In genomic region chr14:73311710-73312035, GRCh38 we compare ENCODE assay signal across 19 cellular contexts.
A peak's percentile ranks its signal among the peaks of the same experiment; 100 is the strongest.
DNase-seq lines count a peak whose midpoint lies in the region; ATAC-seq, FAIRE-seq and TF ChIP-seq lines count a peak whose summit lies in the region.
"Had no signal": no experiment of that assay in that cellular context is flagged by ENCODE, and none has a peak within 500 bp of the region (broad histone marks: within the 10 kb centered on the region; RNA-seq: fewer than 3 reads in every experiment).

No MANE protein-coding gene starts in this region.

- no peak for TF ChIP-seq POLR2A in heart left ventricle (IDR thresholded peaks at IDR 0.05)

- DNase-seq in cardiac muscle cell (ENCODE audit: low read depth in 1 of 2, low spot score in 1 of 2) = no peak
- DNase-seq in heart left ventricle = no peak
- no peak for DNase-seq in endothelial cell (ENCODE audit: low spot score)
- peak; percentile 25 for DNase-seq in urothelium cell line (ENCODE audit: low spot score)
- no peak for DNase-seq in mucosa of gallbladder (ENCODE audit: low spot score)
- no peak for DNase-seq in activated naive CD4-positive, alpha-beta T cell treated with anti-CD3 and anti-CD28 coated beads for 36 hours
- DNase-seq: activated CD8-positive, alpha-beta T cell treated with anti-CD3 and anti-CD28 coated beads, Interleukin-2, amount 10 ng/mL, durations not matched to agents 7 days and 5 days; Caco-2; cortex of kidney; left cardiac atrium; NCI-H1417 treated with DMSO at 0.1 percent for 48 hours; NCI-H446; stimulated activated CD4-positive, alpha-beta T cell treated with anti-CD3 and anti-CD28 coated beads, Interleukin-2, amount 100 ng/mL, for 24 hours; stimulated activated CD8-positive, alpha-beta memory T cell treated with anti-CD3 and anti-CD28 coated beads, Interleukin-4, amount 100 ng/mL, for 48 hours had no signal

- FAIRE-seq in urothelium cell line (lab: Jason Lieb, UNC) = no peak
- FAIRE-seq: TTC549 had no signal

- intact Hi-C loops in heart left ventricle (cut with DNase I) = loop anchor here in 1 of 10 donors (5.0 kb wide), 1 partner anchor 161 kb away; no protein-coding TSS in a partner anchor
- intact Hi-C loops in activated naive CD4-positive, alpha-beta T cell treated with anti-CD3 and anti-CD28 coated beads for 36 hours (cut with micrococcal nuclease) = no loop called here

- TF ChIP-seq CTCF in cardiac muscle cell (IDR thresholded peaks at IDR 0.05; ENCODE audit: low read depth, low read length) (no peak), heart left ventricle (IDR thresholded peaks at IDR 0.05) (no peak), OCI-LY1 (IDR thresholded peaks at IDR 0.05; ENCODE audit: low read length) (no peak), endothelial cell (IDR thresholded peaks at IDR 0.05; ENCODE audit: unreplicated experiment) (no peak)

- H3K4me2 ChIP-seq in OCI-LY1 (ENCODE audit: low read length) = peak overlapping the region; percentile 63

- H3K36me3 ChIP-seq in cardiac muscle cell (no peaks in the 10 kb centered on the region), heart left ventricle (peaks cover 0 to 8% (median 0%) of the 10 kb centered on the region in 9 donors), OCI-LY1 (ENCODE audit: insufficient read depth, low read length) (no peaks in the 10 kb centered on the region)
- H3K36me3 ChIP-seq: esophagus muscularis mucosa, transverse colon had no signal

- no peaks in the 10 kb centered on the region for H4K20me1 ChIP-seq in OCI-LY1 (ENCODE audit: insufficient read depth, low read length)

- H3K27ac ChIP-seq in cardiac muscle cell (peak overlapping the region; percentile 47), heart left ventricle (peak overlapping the region in 3 of 12 donors; percentile 6 to 60 (median 26)), OCI-LY1 (ENCODE audit: low read depth, low read length, poor library complexity, severe bottlenecking) (peak overlapping the region; percentile 50)

- 84 to 87% (median 86%) methylated on average over 2 of the region's 2 CpGs for WGBS in heart left ventricle, 4 donors

- peaks cover 12% of the 10 kb centered on the region for H3K4me1 ChIP-seq in cardiac muscle cell (ENCODE audit: low read depth)
- peaks cover 0 to 22% (median 7%) of the 10 kb centered on the region in 12 donors for H3K4me1 ChIP-seq in heart left ventricle
- H3K4me1 ChIP-seq in OCI-LY1 (ENCODE audit: insufficient read depth, low read length, severe bottlenecking) = peaks cover 17% of the 10 kb centered on the region

- H3K4me3 ChIP-seq in cardiac muscle cell (no peak overlapping the region), heart left ventricle (no peak overlapping the region), OCI-LY1 (ENCODE audit: low read depth, low read length, poor library complexity, severe bottlenecking) (peak overlapping the region; percentile 33)
- H3K4me3 ChIP-seq: esophagus muscularis mucosa, transverse colon had no signal

- H3K27me3 ChIP-seq in cardiac muscle cell (no peaks in the 10 kb centered on the region), heart left ventricle (no peaks in the 10 kb centered on the region), OCI-LY1 (ENCODE audit: insufficient read depth, low read length) (no peaks in the 10 kb centered on the region)
- H3K27me3 ChIP-seq: esophagus muscularis mucosa, transverse colon had no signal

- no peaks in the 10 kb centered on the region for H3K79me2 ChIP-seq in OCI-LY1 (ENCODE audit: insufficient read depth, low read length)

- peaks cover 4% of the 10 kb centered on the region for H3K27me3 Mint-ChIP-seq in endothelial cell (ENCODE audit: unreplicated experiment)
- H3K27me3 Mint-ChIP-seq in activated naive CD4-positive, alpha-beta T cell treated with anti-CD3 and anti-CD28 coated beads for 36 hours (ENCODE audit: low read depth) = no peaks in the 10 kb centered on the region

- peak overlapping the region; percentile 87 for H2AFZ ChIP-seq in OCI-LY1 (ENCODE audit: low read length)

- peaks cover 10% of the 10 kb centered on the region for H3K4me1 Mint-ChIP-seq in endothelial cell (ENCODE audit: unreplicated experiment)
- H3K4me1 Mint-ChIP-seq in activated naive CD4-positive, alpha-beta T cell treated with anti-CD3 and anti-CD28 coated beads for 36 hours (ENCODE audit: low read depth) = peaks cover 7% of the 10 kb centered on the region

- no peaks in the 10 kb centered on the region for H3K9me2 ChIP-seq in OCI-LY1 (ENCODE audit: low read depth, low read length)

- H3K27ac Mint-ChIP-seq in endothelial cell (ENCODE audit: unreplicated experiment) = peak overlapping the region; percentile 78
- H3K27ac Mint-ChIP-seq in activated naive CD4-positive, alpha-beta T cell treated with anti-CD3 and anti-CD28 coated beads for 36 hours = no peak overlapping the region

- H3K9ac ChIP-seq in OCI-LY1 (ENCODE audit: low read length) = peak overlapping the region; percentile 46; the same call in 1 of the 2 replicates

- no peak overlapping the region for H3K4me3 Mint-ChIP-seq in endothelial cell (ENCODE audit: unreplicated experiment)
- H3K4me3 Mint-ChIP-seq in activated naive CD4-positive, alpha-beta T cell treated with anti-CD3 and anti-CD28 coated beads for 36 hours = no peak overlapping the region
- H3K4me3 Mint-ChIP-seq: activated CD8-positive, alpha-beta T cell treated with anti-CD3 and anti-CD28 coated beads, Interleukin-2, amount 10 ng/mL, durations not matched to agents 7 days and 5 days had no signal

- H3K9me3 ChIP-seq in cardiac muscle cell (ENCODE audit: low read depth) (no peaks in the 10 kb centered on the region), heart left ventricle (no peaks in the 10 kb centered on the region), OCI-LY1 (ENCODE audit: low read length) (no peaks in the 10 kb centered on the region)
- H3K9me3 ChIP-seq: Caco-2, esophagus muscularis mucosa, transverse colon had no signal

- no peaks in the 10 kb centered on the region for H3K9me3 Mint-ChIP-seq in endothelial cell (ENCODE audit: unreplicated experiment)
- H3K9me3 Mint-ChIP-seq in activated naive CD4-positive, alpha-beta T cell treated with anti-CD3 and anti-CD28 coated beads for 36 hours = peaks cover 2% of the 10 kb centered on the region

- CTCF ChIA-PET in activated naive CD4-positive, alpha-beta T cell treated with anti-CD3 and anti-CD28 coated beads for 36 hours (lab: Charles Lee) = no interaction called here

- peaks cover 25% of the 10 kb centered on the region for H3K36me3 Mint-ChIP-seq in endothelial cell (ENCODE audit: low read depth, unreplicated experiment)
- peaks cover 2% of the 10 kb centered on the region for H3K36me3 Mint-ChIP-seq in activated naive CD4-positive, alpha-beta T cell treated with anti-CD3 and anti-CD28 coated beads for 36 hours (ENCODE audit: low read depth)

- no peak for ATAC-seq in heart left ventricle
- ATAC-seq in GM18520 (IDR thresholded peaks at IDR 0.05; ENCODE audit: unreplicated experiment) = no peak
- ATAC-seq: activated CD8-positive, alpha-beta T cell treated with anti-CD3 and anti-CD28 coated beads, Interleukin-2, amount 10 ng/mL, durations not matched to agents 7 days and 5 days had no signal

- no peaks in the 10 kb centered on the region for H3F3A ChIP-seq in OCI-LY1 (ENCODE audit: insufficient read depth, low read length)
